ENCODE assay signal across 10 cellular contexts in genomic region chr20:51411867-51412266, GRCh38.
DNase-seq lines count a peak whose midpoint lies in the region; ATAC-seq and TF ChIP-seq lines count a peak whose summit lies in the region.
"Had no signal": no experiment of that assay in that cellular context is flagged by ENCODE, and none has a peak within 500 bp of the region (broad histone marks: within the 10 kb centered on the region; RNA-seq: fewer than 3 reads in every experiment).

No MANE protein-coding gene starts in this region.

- intact Hi-C loops in sciatic nerve (cut with DNase I), result no loop called here

- no peaks in the 10 kb centered on the region for H4K20me1 ChIP-seq in GM23248 (ENCODE audit: insufficient read depth)
- no peaks in the 10 kb centered on the region for H4K20me1 ChIP-seq in OCI-LY3 (ENCODE audit: insufficient read depth, low read length)

- H3K9ac ChIP-seq in GM23248 (peak overlapping the region; percentile 58), OCI-LY3 (ENCODE audit: low read length) (no peak overlapping the region)

- H3K27ac ChIP-seq in GM23248 (peak overlapping the region; percentile 16), OCI-LY3 (ENCODE audit: low read length) (no peak overlapping the region)

- H3K36me3 Mint-ChIP-seq in effector memory CD8-positive, alpha-beta T cell (ENCODE audit: insufficient read depth), result peaks cover 62% of the 10 kb centered on the region

- ATAC-seq in effector memory CD8-positive, alpha-beta T cell (replicated peaks), result no peak
- peak; percentile 34 for ATAC-seq in sciatic nerve
- no peak for ATAC-seq in HG03457 (IDR thresholded peaks at IDR 0.05; ENCODE audit: unreplicated experiment)
- ATAC-seq in esophagus mucosa, result no peak

- no peaks in the 10 kb centered on the region for H3K27me3 Mint-ChIP-seq in effector memory CD8-positive, alpha-beta T cell
- H3K27me3 Mint-ChIP-seq: naive B cell had no signal

- 100% methylated on average over 1 of the region's 1 CpG for WGBS in GM23248 (ENCODE audit: low coverage in 1 of 2, low lambda C conversion rate in 2 of 2, missing lambda C conversion rate in 2 of 2), 2 experiments

- H2AFZ ChIP-seq in GM23248, result peak overlapping the region; percentile 55; the same call in 1 of the 2 replicates
- H2AFZ ChIP-seq in OCI-LY3 (ENCODE audit: low read depth, low read length), result no peak overlapping the region

- H3K36me3 ChIP-seq in GM23248 (ENCODE audit: low read depth), result no peaks in the 10 kb centered on the region
- peaks cover 53% of the 10 kb centered on the region for H3K36me3 ChIP-seq in OCI-LY3 (replicated peaks; ENCODE audit: low read depth, low read length)

- H3K4me1 ChIP-seq in GM23248 (ENCODE audit: insufficient read depth) (peaks cover 8% of the 10 kb centered on the region), OCI-LY3 (ENCODE audit: low read length) (peaks cover 39% of the 10 kb centered on the region)

- H3F3A ChIP-seq in GM23248 (ENCODE audit: insufficient read depth), result no peaks in the 10 kb centered on the region

- H3K9me2 ChIP-seq in GM23248 (ENCODE audit: insufficient read depth), result no peaks in the 10 kb centered on the region

- peaks cover 72 to 77% of the 10 kb centered on the region in 2 donors for H3K4me1 Mint-ChIP-seq in effector memory CD8-positive, alpha-beta T cell (ENCODE audit: low read depth in 2 of 2)

- peak overlapping the region; percentile 44 to 71 for H3K4me3 Mint-ChIP-seq in effector memory CD8-positive, alpha-beta T cell

- H3K79me2 ChIP-seq in GM23248 (ENCODE audit: insufficient read depth) (no peaks in the 10 kb centered on the region), OCI-LY3 (ENCODE audit: low read length) (peaks cover 22% of the 10 kb centered on the region)

- no peaks in the 10 kb centered on the region for H3K9me3 Mint-ChIP-seq in effector memory CD8-positive, alpha-beta T cell

- H3K27me3 ChIP-seq in GM23248 (replicated peaks; ENCODE audit: insufficient read depth), result no peaks in the 10 kb centered on the region
- H3K27me3 ChIP-seq in OCI-LY3 (ENCODE audit: low read depth, low read length), result no peaks in the 10 kb centered on the region

- H3K9me3 ChIP-seq in GM23248 (ENCODE audit: low read depth), result no peaks in the 10 kb centered on the region
- H3K9me3 ChIP-seq in OCI-LY3 (ENCODE audit: insufficient read depth, low read length), result no peaks in the 10 kb centered on the region

- TF ChIP-seq CTCF in OCI-LY3 (IDR thresholded peaks at IDR 0.05; ENCODE audit: low read depth, low read length), result peak; percentile 21; the same call in 1 of the 2 replicates

- no peak overlapping the region for H3K4me3 ChIP-seq in GM23248
- no peak overlapping the region for H3K4me3 ChIP-seq in OCI-LY3 (ENCODE audit: low read length)

- DNase-seq in GM23248 (no peak), sciatic nerve (ENCODE audit: low spot score) (no peak), NCI-H146 (lab: John Stamatoyannopoulos, UW) (no peak)
- DNase-seq in effector memory CD8-positive, alpha-beta T cell, result no peak
- DNase-seq in stimulated activated CD8-positive, alpha-beta memory T cell treated with anti-CD3 and anti-CD28 coated beads, Interleukin-4, amount 100 ng/mL, for 48 hours, result no peak
- DNase-seq: naive B cell, NCI-H187 treated with DMSO at 0.1 percent for 48 hours had no signal

- peak overlapping the region; percentile 80 to 96 for H3K27ac Mint-ChIP-seq in effector memory CD8-positive, alpha-beta T cell

- in situ Hi-C loops in GM23248 (cut with MboI), result no loop called here

- H3K4me2 ChIP-seq in GM23248 (ENCODE audit: unreplicated experiment) (peak overlapping the region; percentile 70), OCI-LY3 (ENCODE audit: low read length) (no peak overlapping the region)
